Comparison of ENCODE assay signal across 7 cellular contexts in the genomic region with DNA sequence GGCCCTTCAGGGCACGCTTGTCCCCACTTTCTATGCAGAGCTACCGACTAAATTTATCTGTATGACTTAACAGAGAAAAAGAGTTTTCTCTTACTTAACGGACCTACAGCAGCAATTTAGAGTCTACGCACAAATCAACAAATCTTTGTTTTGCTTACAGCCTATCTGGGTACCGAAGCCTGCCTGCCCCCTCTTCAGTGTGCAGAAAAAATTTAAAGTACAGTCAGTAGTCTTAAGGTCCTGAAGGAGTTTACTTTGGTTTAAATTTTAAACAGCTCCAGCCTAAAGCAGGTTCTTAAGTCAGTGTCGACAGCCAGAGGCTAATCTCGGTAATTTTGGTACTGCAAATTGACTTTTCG. TPM values are rescaled to one million over a fixed set of nuclear protein-coding genes. Genes with fewer than 3 reads are reported as not detected.
DNase-seq lines count a peak whose midpoint lies in the region; ATAC-seq and TF ChIP-seq lines count a peak whose summit lies in the region.

No MANE protein-coding gene starts in this region.

- H3K4me3 ChIP-seq in iPS DF 6.9 (ENCODE audit: low read length): peak overlapping the region; percentile 82
- H3K4me3 ChIP-seq in spleen: peak overlapping the region; percentile 78 to 98 (median 92)

- CTCF ChIA-PET in activated CD4-positive, alpha-beta memory T cell treated with anti-CD3 and anti-CD28 coated beads, Interleukin-2, amount 10 ng/mL, durations not matched to agents 7 days and 5 days (lab: Charles Lee): interaction anchor here (0.9 to 2.3 kb wide), 8 partner anchors 23 to 653 kb away, joined by 3 to 16 read pairs (median 5); no protein-coding TSS in a partner anchor

- H3K4me1 ChIP-seq in iPS DF 6.9 (ENCODE audit: control insufficient read depth, insufficient read depth, low read length) (peaks cover 2% of the 10 kb centered on the region; the same call in 1 of the 2 replicates), spleen (peaks cover 42 to 72% (median 61%) of the 10 kb centered on the region in 6 donors)

- ATAC-seq in HG03354 (IDR thresholded peaks at IDR 0.05; ENCODE audit: poor library complexity, severe bottlenecking, unreplicated experiment): peak; percentile 1
- no peak for ATAC-seq in HG03521 (IDR thresholded peaks at IDR 0.05; ENCODE audit: unreplicated experiment)
- ATAC-seq in GM21360 (IDR thresholded peaks at IDR 0.05; ENCODE audit: unreplicated experiment): no peak

- H3K27ac Mint-ChIP-seq in activated CD4-positive, alpha-beta memory T cell treated with anti-CD3 and anti-CD28 coated beads, Interleukin-2, amount 10 ng/mL, durations not matched to agents 7 days and 5 days: peak overlapping the region; percentile 92

- TF ChIP-seq POLR2A in spleen (IDR thresholded peaks at IDR 0.05): no peak

- H3K27ac ChIP-seq in iPS DF 6.9 (ENCODE audit: low read length) (no peak overlapping the region), spleen (peak overlapping the region; percentile 74 to 97 (median 94))

- peak overlapping the region; percentile 89 for H3K4me3 Mint-ChIP-seq in activated CD4-positive, alpha-beta memory T cell treated with anti-CD3 and anti-CD28 coated beads, Interleukin-2, amount 10 ng/mL, durations not matched to agents 7 days and 5 days

- H3K9me3 ChIP-seq in iPS DF 6.9 (ENCODE audit: control insufficient read depth, insufficient read depth, low read length): no peaks in the 10 kb centered on the region
- no peaks in the 10 kb centered on the region for H3K9me3 ChIP-seq in spleen

- no CpG with 5 or more reads among the region's 8 CpGs for WGBS in iPS DF 6.9 (ENCODE audit: insufficient coverage, insufficient read length)
- WGBS in spleen, 5 donors: 0 to 3% (median 1%) methylated on average over 8 of the region's 8 CpGs

- POLR2A ChIA-PET in activated CD4-positive, alpha-beta memory T cell treated with anti-CD3 and anti-CD28 coated beads, Interleukin-2, amount 10 ng/mL, durations not matched to agents 7 days and 5 days (lab: Charles Lee): interaction anchor here (0.7 to 3.4 kb wide), 14 partner anchors 13 to 304 kb away, joined by 3 to 20 read pairs (median 6); a partner anchor contains a TSS

- no peak for TF ChIP-seq CTCF in spleen (IDR thresholded peaks at IDR 0.05 in 8 of 11, conservative IDR thresholded peaks at IDR 0.05 in 3 of 11)

- no peaks in the 10 kb centered on the region for H3K36me3 ChIP-seq in iPS DF 6.9 (ENCODE audit: control insufficient read depth, insufficient read depth, low read length)
- peaks cover 0 to 14% (median 2%) of the 10 kb centered on the region in 6 donors for H3K36me3 ChIP-seq in spleen

- intact Hi-C loops in spleen (cut with DNase I; ENCODE audit: low total_unique reads): no loop called here

- peaks cover 3% of the 10 kb centered on the region for H3K27me3 Mint-ChIP-seq in activated CD4-positive, alpha-beta memory T cell treated with anti-CD3 and anti-CD28 coated beads, Interleukin-2, amount 10 ng/mL, durations not matched to agents 7 days and 5 days

- no peaks in the 10 kb centered on the region for H3K27me3 ChIP-seq in iPS DF 6.9 (ENCODE audit: control insufficient read depth, insufficient read depth, low read length)
- no peaks in the 10 kb centered on the region for H3K27me3 ChIP-seq in spleen (replicated peaks in 1 of 7)

- H3K4me1 Mint-ChIP-seq in activated CD4-positive, alpha-beta memory T cell treated with anti-CD3 and anti-CD28 coated beads, Interleukin-2, amount 10 ng/mL, durations not matched to agents 7 days and 5 days: peaks cover 52% of the 10 kb centered on the region

- no peak for DNase-seq in activated CD4-positive, alpha-beta memory T cell treated with anti-CD3 and anti-CD28 coated beads, Interleukin-2, amount 10 ng/mL, durations not matched to agents 7 days and 5 days
- DNase-seq in iPS DF 6.9 (ENCODE audit: low read depth, low spot score): no peak
- DNase-seq in spleen: no peak
- no peak for DNase-seq in D341Med (ENCODE audit: low spot score)

- H3K9me3 Mint-ChIP-seq in activated CD4-positive, alpha-beta memory T cell treated with anti-CD3 and anti-CD28 coated beads, Interleukin-2, amount 10 ng/mL, durations not matched to agents 7 days and 5 days: no peaks in the 10 kb centered on the region

- peaks cover 43% of the 10 kb centered on the region for H3K36me3 Mint-ChIP-seq in activated CD4-positive, alpha-beta memory T cell treated with anti-CD3 and anti-CD28 coated beads, Interleukin-2, amount 10 ng/mL, durations not matched to agents 7 days and 5 days (ENCODE audit: low read depth)

RNA-seq across cellular contexts. Expression of a gene that starts 0.6 kb away (rescaled TPM):
- total RNA-seq in activated CD4-positive, alpha-beta memory T cell treated with anti-CD3 and anti-CD28 coated beads, Interleukin-2, amount 10 ng/mL, durations not matched to agents 7 days and 5 days: 100 to 1,000 TPM; 101 to 103 TPM
- 10 to 100 TPM; 55.5 to 93.7 (median 67.5) TPM for total RNA-seq in spleen
- 10 to 100 TPM; 21.0 to 28.2 (median 27.9) TPM for polyA plus RNA-seq in spleen
